Comparison of ENCODE assay signal across 26 cellular contexts in the genomic region with DNA sequence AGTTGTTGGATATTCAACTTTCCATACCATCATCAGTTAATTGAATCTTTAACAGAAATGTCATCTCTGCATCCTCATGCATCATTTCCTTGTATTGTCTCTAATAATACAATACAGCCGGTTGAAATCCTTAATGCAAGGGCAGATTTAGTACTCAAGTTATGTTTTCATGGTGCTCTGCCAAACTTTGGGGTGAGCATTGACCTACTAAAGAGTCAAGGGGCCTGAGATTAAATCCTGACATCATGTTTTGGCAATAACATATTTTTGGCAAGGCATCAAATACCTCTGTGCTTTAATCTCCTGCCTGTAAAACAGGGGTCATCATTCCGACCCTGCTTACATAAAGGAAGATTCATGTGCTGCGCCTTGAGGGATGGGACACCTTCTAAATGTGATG.
"Had no signal": no experiment of that assay in that cellular context is flagged by ENCODE, and none has a peak within 500 bp of the region (broad histone marks: within the 10 kb centered on the region; RNA-seq: fewer than 3 reads in every experiment).

No MANE protein-coding gene starts in this region.

- DNase-seq: activated CD4-positive, alpha-beta T cell treated with anti-CD3 and anti-CD28 coated beads for 48 hours; activated CD4-positive, alpha-beta T cell treated with anti-CD3 and anti-CD28 coated beads, Interleukin-2, amount 50 U/mL, for 4 hours; activated CD4-positive, CD25-positive, alpha-beta regulatory T cell treated with anti-CD3 and anti-CD28 coated beads, Interleukin-2, amount 50 U/mL, for 72 hours; activated CD8-positive, alpha-beta memory T cell treated with anti-CD3 and anti-CD28 coated beads, Interleukin-2, amount 50 U/mL, for 48 hours; activated CD8-positive, alpha-beta T cell treated with anti-CD3 and anti-CD28 coated beads, Interleukin-2, amount 10 ng/mL, durations not matched to agents 7 days and 5 days; activated naive CD4-positive, alpha-beta T cell; activated T-cell treated with anti-CD3 and anti-CD28 coated beads, Interleukin-2, amount 50 U/mL, for 1 hour; amniotic stem cell; MG63; MV-4-11; NCI-H1092 treated with DMSO at 0.1 percent for 48 hours; NCI-H1417 treated with DMSO at 0.1 percent for 48 hours; NCI-H1694; NCI-H2029; NCI-H2107; NCI-H2171 treated with DMSO at 0.1 percent for 48 hours; NCI-H345; NCI-H510A treated with DMSO at 0.1 percent for 48 hours; Peyer's patch; SHP77; T-helper 17 cell; T-helper 9 cell had no signal

- H3K4me1 ChIP-seq: Peyer's patch had no signal

- H3K9me3 ChIP-seq: MG63, Peyer's patch had no signal

- H3K4me3 ChIP-seq: MG63, Peyer's patch had no signal

- H3K27ac ChIP-seq: KMS-11, Peyer's patch, RWPE1 had no signal

- H3K27me3 ChIP-seq: MG63, Peyer's patch had no signal

- ATAC-seq: activated CD8-positive, alpha-beta T cell treated with anti-CD3 and anti-CD28 coated beads, Interleukin-2, amount 10 ng/mL, durations not matched to agents 7 days and 5 days; HepG2; T-helper 17 cell; WTC11 had no signal

- H3K36me3 ChIP-seq: MG63, Peyer's patch had no signal
